ENCODE assay signal across 2 cellular contexts in genomic region chr13:73015799-73016198, GRCh38.
TF ChIP-seq lines count a peak whose summit lies in the region.

No MANE protein-coding gene starts in this region.

TF ChIP-seq in HepG2, 621 proteins besides CTCF, POLR2A, EP300 and RAD21:
- TF ChIP-seq RXRA (CRISPR knock-in tag; IDR thresholded peaks at IDR 0.05): no peak
- TF ChIP-seq HOXA9 (CRISPR knock-in tag; IDR thresholded peaks at IDR 0.05; ENCODE audit: borderline replicate concordance): no peak
- TF ChIP-seq MAFK (conservative IDR thresholded peaks at IDR 0.05 in 1 of 2, IDR thresholded peaks at IDR 0.05 in 1 of 2; ENCODE audit: low read length in 2 of 2): peak; percentile 63 to 82
- TF ChIP-seq SIX1 (CRISPR knock-in tag; IDR thresholded peaks at IDR 0.05; ENCODE audit: borderline replicate concordance): no peak
- TF ChIP-seq TCF7L2 (IDR thresholded peaks at IDR 0.05; ENCODE audit: low read depth, low read length): no peak
- TF ChIP-seq SCMH1 (CRISPR knock-in tag; IDR thresholded peaks at IDR 0.05; ENCODE audit: borderline replicate concordance): no peak
- TF ChIP-seq SIX4 (CRISPR knock-in tag; IDR thresholded peaks at IDR 0.05): no peak
- TF ChIP-seq MAFF (IDR thresholded peaks at IDR 0.05; ENCODE audit: low read depth, low read length): peak; percentile 51; the same call in 1 of the 2 replicates
- no peak for TF ChIP-seq CENPX (CRISPR knock-in tag; IDR thresholded peaks at IDR 0.05)
- no peak for TF ChIP-seq HINFP (CRISPR knock-in tag; IDR thresholded peaks at IDR 0.05; ENCODE audit: low read depth)
- TF ChIP-seq ZNF841 (CRISPR knock-in tag; IDR thresholded peaks at IDR 0.05; ENCODE audit: borderline replicate concordance): no peak

TF ChIP-seq in K562, 482 proteins besides CTCF, POLR2A, EP300 and RAD21:
- peak; percentile 75 for TF ChIP-seq ZNF316 (IDR thresholded peaks at IDR 0.05)
- TF ChIP-seq GABPB1 (CRISPR knock-in tag; IDR thresholded peaks at IDR 0.05): no peak
- TF ChIP-seq, protein P1, sequence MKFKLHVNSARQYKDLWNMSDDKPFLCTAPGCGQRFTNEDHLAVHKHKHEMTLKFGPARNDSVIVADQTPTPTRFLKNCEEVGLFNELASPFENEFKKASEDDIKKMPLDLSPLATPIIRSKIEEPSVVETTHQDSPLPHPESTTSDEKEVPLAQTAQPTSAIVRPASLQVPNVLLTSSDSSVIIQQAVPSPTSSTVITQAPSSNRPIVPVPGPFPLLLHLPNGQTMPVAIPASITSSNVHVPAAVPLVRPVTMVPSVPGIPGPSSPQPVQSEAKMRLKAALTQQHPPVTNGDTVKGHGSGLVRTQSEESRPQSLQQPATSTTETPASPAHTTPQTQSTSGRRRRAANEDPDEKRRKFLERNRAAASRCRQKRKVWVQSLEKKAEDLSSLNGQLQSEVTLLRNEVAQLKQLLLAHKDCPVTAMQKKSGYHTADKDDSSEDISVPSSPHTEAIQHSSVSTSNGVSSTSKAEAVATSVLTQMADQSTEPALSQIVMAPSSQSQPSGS (CRISPR knock-in tag; IDR thresholded peaks at IDR 0.05): no peak
